Comparison of ENCODE assay signal across 30 cellular contexts in genomic region chr20:40960521-40960956, GRCh38.
DNase-seq lines count a peak whose midpoint lies in the region; ATAC-seq, FAIRE-seq and TF ChIP-seq lines count a peak whose summit lies in the region.
"Had no signal": no experiment of that assay in that cellular context is flagged by ENCODE, and none has a peak within 500 bp of the region (broad histone marks: within the 10 kb centered on the region; RNA-seq: fewer than 3 reads in every experiment).

No MANE protein-coding gene starts in this region.

- FAIRE-seq in astrocyte (lab: Jason Lieb, UNC) (no peak), HepG2 (lab: Jason Lieb, UNC) (no peak)
- FAIRE-seq: islet of Langerhans, urothelium cell line had no signal

- H4K20me1 ChIP-seq in astrocyte (ENCODE audit: insufficient read depth, low read length) (peaks cover 4% of the 10 kb centered on the region), neural progenitor cell (ENCODE audit: low read depth) (no peaks in the 10 kb centered on the region), HepG2 (ENCODE audit: insufficient read depth, low read length) (no peaks in the 10 kb centered on the region)

- H3F3A ChIP-seq in neural progenitor cell (ENCODE audit: low read depth): no peaks in the 10 kb centered on the region

- intact Hi-C loops in activated CD4-positive, alpha-beta memory T cell treated with anti-CD3 and anti-CD28 coated beads for 36 hours (cut with micrococcal nuclease): loop anchor here (5.0 to 10.0 kb wide), 2 partner anchors 734 to 798 kb away; no protein-coding TSS in a partner anchor
- intact Hi-C loops in HepG2 (cut with micrococcal nuclease; ENCODE audit: unreplicated experiment): loop anchor here (5.0 kb wide), 1 partner anchor 798 kb away; no protein-coding TSS in a partner anchor

- 64% methylated on average over 10 of the region's 10 CpGs for WGBS in suprapubic skin
- WGBS in HepG2 (ENCODE audit: low lambda C conversion rate): 60% methylated on average over 10 of the region's 10 CpGs

- H3K9ac ChIP-seq in astrocyte (ENCODE audit: low read length): no peak overlapping the region
- H3K9ac ChIP-seq in neural progenitor cell: no peak overlapping the region
- no peak overlapping the region for H3K9ac ChIP-seq in HepG2 (ENCODE audit: insufficient read depth, low read depth, low read length)

- H3K27me3 Mint-ChIP-seq in activated CD4-positive, alpha-beta memory T cell treated with anti-CD3 and anti-CD28 coated beads, Interleukin-2, amount 10 ng/mL, durations not matched to agents 7 days and 5 days: peaks cover 1% of the 10 kb centered on the region
- peaks cover 4% of the 10 kb centered on the region for H3K27me3 Mint-ChIP-seq in activated CD4-positive, alpha-beta memory T cell treated with anti-CD3 and anti-CD28 coated beads for 36 hours
- H3K27me3 Mint-ChIP-seq in astrocyte (ENCODE audit: low read depth, unreplicated experiment) (peaks cover 17% of the 10 kb centered on the region), neural progenitor cell (ENCODE audit: insufficient read depth, low read depth) (peaks cover 2% of the 10 kb centered on the region)

- no peaks in the 10 kb centered on the region for H3K27me3 ChIP-seq in astrocyte (ENCODE audit: insufficient read depth, low read length)
- H3K27me3 ChIP-seq in neural progenitor cell: no peaks in the 10 kb centered on the region
- H3K27me3 ChIP-seq in suprapubic skin: no peaks in the 10 kb centered on the region
- H3K27me3 ChIP-seq in HepG2 (ENCODE audit: control insufficient read depth in 1 of 2, insufficient read depth in 2 of 2, low read length in 2 of 2): peaks cover 0 to 5% of the 10 kb centered on the region in 2 experiments; a peak in 1 of 5 replicates
- no peaks in the 10 kb centered on the region for H3K27me3 ChIP-seq in H7 (ENCODE audit: control insufficient read depth, insufficient read depth, low read length)
- H3K27me3 ChIP-seq: breast epithelium, testis had no signal

- H3K36me3 Mint-ChIP-seq in activated CD4-positive, alpha-beta memory T cell treated with anti-CD3 and anti-CD28 coated beads, Interleukin-2, amount 10 ng/mL, durations not matched to agents 7 days and 5 days (ENCODE audit: low read depth): no peaks in the 10 kb centered on the region
- H3K36me3 Mint-ChIP-seq in activated CD4-positive, alpha-beta memory T cell treated with anti-CD3 and anti-CD28 coated beads for 36 hours: no peaks in the 10 kb centered on the region
- H3K36me3 Mint-ChIP-seq in astrocyte (ENCODE audit: low read depth, unreplicated experiment) (no peaks in the 10 kb centered on the region), neural progenitor cell (no peaks in the 10 kb centered on the region)
- H3K36me3 Mint-ChIP-seq: activated naive CD4-positive, alpha-beta T cell treated with anti-CD3 and anti-CD28 coated beads, Interleukin-2, amount 50 U/mL, for 72 hours; CD4-positive, CD25-positive, alpha-beta regulatory T cell; mesothelial cell of epicardium; naive B cell; stimulated activated naive B cell treated with anti-CD40 and anti-IgM and Interleukin-4, amounts not matched to agents 10 μg/mL and 1 μg/mL and 100 μg/mL, for 72 hours had no signal

- TF ChIP-seq POLR2A in suprapubic skin (IDR thresholded peaks at IDR 0.05) (no peak), HepG2 (IDR thresholded peaks at IDR 0.05; ENCODE audit: insufficient read depth in 1 of 2, low read depth in 2 of 2, low read length in 2 of 2) (no peak)

- CTCF ChIA-PET in activated CD4-positive, alpha-beta memory T cell treated with anti-CD3 and anti-CD28 coated beads, Interleukin-2, amount 10 ng/mL, durations not matched to agents 7 days and 5 days (lab: Charles Lee): interaction anchor here (1.5 kb wide), 1 partner anchor 109 kb away, joined by 3 read pairs; no protein-coding TSS in a partner anchor
- CTCF ChIA-PET in activated CD4-positive, alpha-beta memory T cell treated with anti-CD3 and anti-CD28 coated beads for 36 hours (lab: Charles Lee): interaction anchor here (1.8 kb wide), 1 partner anchor 219 kb away, joined by 5 read pairs; no protein-coding TSS in a partner anchor
- CTCF ChIA-PET in HepG2 (lab: Yijun Ruan, JAX; ENCODE audit: low intra/inter-chr PET ratio, low total read pairs): no interaction called here

- H3K9me3 Mint-ChIP-seq in activated CD4-positive, alpha-beta memory T cell treated with anti-CD3 and anti-CD28 coated beads, Interleukin-2, amount 10 ng/mL, durations not matched to agents 7 days and 5 days: no peaks in the 10 kb centered on the region
- H3K9me3 Mint-ChIP-seq in activated CD4-positive, alpha-beta memory T cell treated with anti-CD3 and anti-CD28 coated beads for 36 hours: no peaks in the 10 kb centered on the region
- no peaks in the 10 kb centered on the region for H3K9me3 Mint-ChIP-seq in astrocyte (ENCODE audit: unreplicated experiment)
- no peaks in the 10 kb centered on the region for H3K9me3 Mint-ChIP-seq in neural progenitor cell
- H3K9me3 Mint-ChIP-seq: activated naive CD4-positive, alpha-beta T cell treated with anti-CD3 and anti-CD28 coated beads, Interleukin-2, amount 50 U/mL, for 72 hours; mesothelial cell of epicardium; naive B cell; stimulated activated naive B cell treated with anti-CD40 and anti-IgM and Interleukin-4, amounts not matched to agents 10 μg/mL and 1 μg/mL and 100 μg/mL, for 72 hours had no signal

- no peak overlapping the region for H3K4me3 ChIP-seq in astrocyte (ENCODE audit: insufficient read depth, low read depth, low read length)
- no peak overlapping the region for H3K4me3 ChIP-seq in neural progenitor cell
- H3K4me3 ChIP-seq in suprapubic skin: no peak overlapping the region
- H3K4me3 ChIP-seq in HepG2 (replicated peaks in 1 of 3; ENCODE audit: insufficient read depth in 1 of 3, low read depth in 2 of 3, low read length in 3 of 3): no peak overlapping the region
- H3K4me3 ChIP-seq in H7 (ENCODE audit: insufficient read depth, low read depth, low read length): no peak overlapping the region
- H3K4me3 ChIP-seq: breast epithelium, HAP-1, testis had no signal

- H3K27ac ChIP-seq in astrocyte (ENCODE audit: low read depth, low read length) (no peak overlapping the region), neural progenitor cell (no peak overlapping the region), suprapubic skin (peak overlapping the region; percentile 75), HepG2 (ENCODE audit: extremely low read length, insufficient read depth, low read length) (no peak overlapping the region)
- H3K27ac ChIP-seq: testis had no signal

- H3K4me1 ChIP-seq in astrocyte (ENCODE audit: insufficient read depth, low read length) (no peaks in the 10 kb centered on the region), neural progenitor cell (peaks cover 14% of the 10 kb centered on the region), suprapubic skin (peaks cover 21% of the 10 kb centered on the region), HepG2 (ENCODE audit: insufficient read depth, low read length) (peaks cover 8% of the 10 kb centered on the region)
- H3K4me1 ChIP-seq: HAP-1 had no signal

- H3K4me1 Mint-ChIP-seq in activated CD4-positive, alpha-beta memory T cell treated with anti-CD3 and anti-CD28 coated beads, Interleukin-2, amount 10 ng/mL, durations not matched to agents 7 days and 5 days: peaks cover 18% of the 10 kb centered on the region
- H3K4me1 Mint-ChIP-seq in activated CD4-positive, alpha-beta memory T cell treated with anti-CD3 and anti-CD28 coated beads for 36 hours (ENCODE audit: low read depth): peaks cover 9% of the 10 kb centered on the region
- H3K4me1 Mint-ChIP-seq in astrocyte (ENCODE audit: low read depth, unreplicated experiment) (no peaks in the 10 kb centered on the region), neural progenitor cell (peaks cover 11% of the 10 kb centered on the region)
- H3K4me1 Mint-ChIP-seq: mesothelial cell of epicardium had no signal

- H2AFZ ChIP-seq in astrocyte (ENCODE audit: low read depth, low read length): no peak overlapping the region
- peak overlapping the region; percentile 85 for H2AFZ ChIP-seq in neural progenitor cell (replicated peaks)
- H2AFZ ChIP-seq in HepG2 (ENCODE audit: low read length): no peak overlapping the region

- peak; percentile 3 for DNase-seq in activated CD4-positive, alpha-beta memory T cell treated with anti-CD3 and anti-CD28 coated beads, Interleukin-2, amount 10 ng/mL, durations not matched to agents 7 days and 5 days
- DNase-seq in activated CD4-positive, alpha-beta memory T cell treated with anti-CD3 and anti-CD28 coated beads for 36 hours: no peak
- DNase-seq in astrocyte (ENCODE audit: low read depth) (peak; percentile 16), neural progenitor cell (ENCODE audit: low spot score) (no peak), suprapubic skin (ENCODE audit: low spot score in 2 of 2) (no peak), HepG2 (ENCODE audit: low spot score) (no peak), H7 (no peak), NCI-H774 (lab: John Stamatoyannopoulos, UW) (no peak)
- DNase-seq: activated effector memory CD4-positive, alpha-beta T cell treated with Interleukin-2 at 50 U/mL for 16 hours; activated T-cell treated with anti-CD3 and anti-CD28 coated beads, Interleukin-2, amount 50 U/mL, for 1 hour; AML-193; CD4-positive, CD25-positive, alpha-beta regulatory T cell; effector CD4-positive, alpha-beta T cell; glutamatergic neuron; IMR-90; MV-4-11; naive B cell; NCI-H1436; NCI-H2081; NCI-H526; stimulated activated naive B cell treated with anti-CD40 and anti-IgM and Interleukin-4, amounts not matched to agents 10 μg/mL and 1 μg/mL and 100 μg/mL, for 72 hours; T-helper 9 cell; testis had no signal

- H3K4me2 ChIP-seq in astrocyte (ENCODE audit: low read length) (no peak overlapping the region), neural progenitor cell (no peak overlapping the region), HepG2 (ENCODE audit: low read depth, low read length) (no peak overlapping the region)

- TF ChIP-seq RAD21 in HepG2 (CRISPR knock-in tag; IDR thresholded peaks at IDR 0.05): no peak

- TF ChIP-seq CTCF in astrocyte (IDR thresholded peaks at IDR 0.05; ENCODE audit: insufficient read depth, low read depth, low read length) (no peak), neural progenitor cell (IDR thresholded peaks at IDR 0.05) (no peak), suprapubic skin (IDR thresholded peaks at IDR 0.05) (no peak), HepG2 (CRISPR knock-in tag; IDR thresholded peaks at IDR 0.05) (no peak)

- H3K4me3 Mint-ChIP-seq in activated CD4-positive, alpha-beta memory T cell treated with anti-CD3 and anti-CD28 coated beads, Interleukin-2, amount 10 ng/mL, durations not matched to agents 7 days and 5 days: no peak overlapping the region
- no peak overlapping the region for H3K4me3 Mint-ChIP-seq in activated CD4-positive, alpha-beta memory T cell treated with anti-CD3 and anti-CD28 coated beads for 36 hours
- no peak overlapping the region for H3K4me3 Mint-ChIP-seq in astrocyte (ENCODE audit: unreplicated experiment)
- no peak overlapping the region for H3K4me3 Mint-ChIP-seq in neural progenitor cell
- H3K4me3 Mint-ChIP-seq: activated CD8-positive, alpha-beta T cell treated with anti-CD3 and anti-CD28 coated beads, Interleukin-2, amount 10 ng/mL, durations not matched to agents 7 days and 5 days; mesothelial cell of epicardium; stimulated activated naive B cell treated with anti-CD40 and anti-IgM and Interleukin-4, amounts not matched to agents 10 μg/mL and 1 μg/mL and 100 μg/mL, for 72 hours had no signal

- H3K79me2 ChIP-seq in astrocyte (ENCODE audit: insufficient read depth, low read length): no peaks in the 10 kb centered on the region
- H3K79me2 ChIP-seq in neural progenitor cell (ENCODE audit: low read depth): no peaks in the 10 kb centered on the region
- H3K79me2 ChIP-seq in HepG2 (ENCODE audit: insufficient read depth, low read length): no peaks in the 10 kb centered on the region

- POLR2A ChIA-PET in activated CD4-positive, alpha-beta memory T cell treated with anti-CD3 and anti-CD28 coated beads, Interleukin-2, amount 10 ng/mL, durations not matched to agents 7 days and 5 days (lab: Charles Lee): no interaction called here
- POLR2A ChIA-PET in activated CD4-positive, alpha-beta memory T cell treated with anti-CD3 and anti-CD28 coated beads for 36 hours (lab: Charles Lee): no interaction called here
- POLR2A ChIA-PET in HepG2 (lab: Yijun Ruan, JAX): no interaction called here

- ATAC-seq in HepG2: no peak
- ATAC-seq: activated CD8-positive, alpha-beta T cell treated with anti-CD3 and anti-CD28 coated beads, Interleukin-2, amount 10 ng/mL, durations not matched to agents 7 days and 5 days; activated naive CD4-positive, alpha-beta T cell treated with anti-CD3 and anti-CD28 coated beads, Interleukin-2, amount 50 U/mL, for 72 hours; stimulated activated naive B cell treated with anti-CD40 and anti-IgM and Interleukin-4, amounts not matched to agents 10 μg/mL and 1 μg/mL and 100 μg/mL, for 72 hours had no signal

- in situ Hi-C loops in HepG2 (cut with HindIII; ENCODE audit: extremely low pct_ligation_motif_present, low pct_unique_long_range_greater_than_20kb): no loop called here

- H3K27ac Mint-ChIP-seq in activated CD4-positive, alpha-beta memory T cell treated with anti-CD3 and anti-CD28 coated beads, Interleukin-2, amount 10 ng/mL, durations not matched to agents 7 days and 5 days: no peak overlapping the region
- H3K27ac Mint-ChIP-seq in activated CD4-positive, alpha-beta memory T cell treated with anti-CD3 and anti-CD28 coated beads for 36 hours: no peak overlapping the region
- H3K27ac Mint-ChIP-seq in astrocyte (ENCODE audit: unreplicated experiment) (no peak overlapping the region), neural progenitor cell (no peak overlapping the region)
- H3K27ac Mint-ChIP-seq: activated CD8-positive, alpha-beta T cell treated with anti-CD3 and anti-CD28 coated beads, Interleukin-2, amount 10 ng/mL, durations not matched to agents 7 days and 5 days; activated naive CD4-positive, alpha-beta T cell treated with anti-CD3 and anti-CD28 coated beads, Interleukin-2, amount 50 U/mL, for 72 hours; CD4-positive, CD25-positive, alpha-beta regulatory T cell; mesothelial cell of epicardium; naive B cell; stimulated activated naive B cell treated with anti-CD40 and anti-IgM and Interleukin-4, amounts not matched to agents 10 μg/mL and 1 μg/mL and 100 μg/mL, for 72 hours had no signal

- H3K36me3 ChIP-seq in astrocyte (ENCODE audit: insufficient read depth, low read length): no peaks in the 10 kb centered on the region
- H3K36me3 ChIP-seq in neural progenitor cell: no peaks in the 10 kb centered on the region
- H3K36me3 ChIP-seq in suprapubic skin: no peaks in the 10 kb centered on the region
- no peaks in the 10 kb centered on the region for H3K36me3 ChIP-seq in HepG2 (replicated peaks in 1 of 2; ENCODE audit: control insufficient read depth in 1 of 2, insufficient read depth in 2 of 2, low read length in 2 of 2)
- H3K36me3 ChIP-seq in H7 (replicated peaks; ENCODE audit: control insufficient read depth, insufficient read depth, low read length): no peaks in the 10 kb centered on the region
- H3K36me3 ChIP-seq: breast epithelium, HAP-1 had no signal

- TF ChIP-seq EP300 in suprapubic skin (IDR thresholded peaks at IDR 0.05): no peak
- TF ChIP-seq EP300 in HepG2 (IDR thresholded peaks at IDR 0.05; ENCODE audit: low read depth in 2 of 2, low read length in 2 of 2): no peak
- no peak for TF ChIP-seq EP300 in HepG2 (CRISPR knock-in tag; IDR thresholded peaks at IDR 0.05; ENCODE audit: borderline replicate concordance)

- no TSS peak for BruUV-seq in HepG2 (replicated peaks; lab: Mats Ljungman, UMichigan)

- H3K9me3 ChIP-seq in astrocyte (ENCODE audit: insufficient read depth, low read depth, low read length) (no peaks in the 10 kb centered on the region), neural progenitor cell (ENCODE audit: low read depth) (no peaks in the 10 kb centered on the region), suprapubic skin (no peaks in the 10 kb centered on the region), HepG2 (ENCODE audit: low read length) (no peaks in the 10 kb centered on the region)
- H3K9me3 ChIP-seq: breast epithelium, HAP-1, testis had no signal

Comparison
In these comparisons a context has a peak if more than half of its experiments do, and no peak if none do; other contexts are left out.
1. DNase-seq: peak in activated CD4-positive, alpha-beta memory T cell treated with anti-CD3 and anti-CD28 coated beads, Interleukin-2, amount 10 ng/mL, durations not matched to agents 7 days and 5 days (single experiment) and astrocyte (single experiment); none in activated CD4-positive, alpha-beta memory T cell treated with anti-CD3 and anti-CD28 coated beads for 36 hours (single experiment), neural progenitor cell (single experiment), suprapubic skin (0 of 2), HepG2 (single experiment), H7 (single experiment) and NCI-H774 (single experiment).